ENCODE assay signal across 31 cellular contexts in the genomic region with DNA sequence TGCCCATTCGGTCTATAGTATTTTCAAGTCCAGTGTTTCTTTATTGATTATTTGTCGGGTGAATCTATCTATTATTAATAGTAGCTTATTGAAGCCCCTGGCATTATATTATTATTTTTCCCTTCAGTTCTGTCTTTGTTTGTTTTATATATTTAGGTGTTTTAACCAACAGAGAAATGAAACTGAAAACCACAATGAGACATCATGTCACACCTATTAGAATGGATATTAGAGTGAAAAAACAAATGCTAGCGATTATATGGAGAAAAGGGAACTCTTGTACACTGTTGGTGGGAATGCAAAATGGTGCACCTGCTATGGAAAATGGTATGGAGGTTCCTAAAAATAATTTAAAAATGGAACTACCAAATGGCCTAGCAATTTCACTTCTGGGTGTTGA.
"Had no signal": no experiment of that assay in that cellular context is flagged by ENCODE, and none has a peak within 500 bp of the region (broad histone marks: within the 10 kb centered on the region; RNA-seq: fewer than 3 reads in every experiment).

No MANE protein-coding gene starts in this region.

- ATAC-seq: Panc1, Right ventricle myocardium inferior, SK-N-SH treated with all-trans-retinoic acid at 6 μM for 48 hours, T-cell had no signal

- H2AFZ ChIP-seq: PC-9 had no signal

- H3K4me3 ChIP-seq: PC-9, SJCRH30, SK-N-MC had no signal

- H3K36me3 ChIP-seq: SJCRH30 had no signal

- H3K27me3 ChIP-seq: SJCRH30 had no signal

- DNase-seq: NCI-H1048, NCI-H1092 treated with DMSO at 0.1 percent for 48 hours, NCI-H1105 treated with DMSO at 0.1 percent for 48 hours, NCI-H1417, NCI-H1436, NCI-H146, NCI-H1694, NCI-H187, NCI-H1930, NCI-H2029 treated with DMSO at 0.1 percent for 48 hours, NCI-H2081 treated with DMSO at 0.1 percent for 48 hours, NCI-H2107, NCI-H2171, NCI-H226, NCI-H446 treated with DMSO at 0.1 percent for 48 hours, NCI-H510A, NCI-H524, NCI-H526, NCI-H69, NCI-H748 treated with DMSO at 0.1 percent for 48 hours, NCI-H82, PC-9, SHP77, SIG-M5, SJCRH30, T-cell had no signal

- H3K27ac ChIP-seq: PC-9, RWPE1, SJCRH30, SK-N-MC had no signal

- H3K4me1 ChIP-seq: SJCRH30 had no signal

- H3K9me3 ChIP-seq: SJCRH30 had no signal

- H3K4me2 ChIP-seq: PC-9 had no signal
